In genomic region chr21:41768371-41769042, GRCh38 we compare ENCODE assay signal across 1 cellular context.
A peak's percentile ranks its signal among the peaks of the same experiment; 100 is the strongest.
TF ChIP-seq lines count a peak whose summit lies in the region.

No MANE protein-coding gene starts in this region.

TF ChIP-seq in H1, 55 proteins besides CTCF, POLR2A, EP300 and RAD21 (continued from another document):
- TF ChIP-seq ATF2 (IDR thresholded peaks at IDR 0.05; ENCODE audit: low read length): no peak
- peak; percentile 35 for TF ChIP-seq RNF2 (IDR thresholded peaks at IDR 0.05; ENCODE audit: borderline replicate concordance, low read depth, low read length, missing control alignments, poor library complexity, severe bottlenecking)
- no peak for TF ChIP-seq EZH2 (IDR thresholded peaks at IDR 0.05; ENCODE audit: low read depth, low read length, severe bottlenecking)
- TF ChIP-seq SAP30 (IDR thresholded peaks at IDR 0.05; ENCODE audit: insufficient read depth, insufficient replicate concordance, low read length): no peak
- TF ChIP-seq CHD2 (IDR thresholded peaks at IDR 0.05; ENCODE audit: low read length): no peak
- TF ChIP-seq SIRT6 (IDR thresholded peaks at IDR 0.05; ENCODE audit: low read length): no peak
- no peak for TF ChIP-seq BRCA1 (IDR thresholded peaks at IDR 0.05; ENCODE audit: low read depth, low read length)
- TF ChIP-seq CHD7 (IDR thresholded peaks at IDR 0.05; ENCODE audit: insufficient replicate concordance, low read length): no peak
- no peak for TF ChIP-seq FOSL1 (IDR thresholded peaks at IDR 0.05; ENCODE audit: insufficient read depth, low read depth, low read length)
- peak; percentile 14 for TF ChIP-seq ASH2L (IDR thresholded peaks at IDR 0.05; ENCODE audit: low read length)
